9 cellular contexts compared by ENCODE assay signal in the genomic region with DNA sequence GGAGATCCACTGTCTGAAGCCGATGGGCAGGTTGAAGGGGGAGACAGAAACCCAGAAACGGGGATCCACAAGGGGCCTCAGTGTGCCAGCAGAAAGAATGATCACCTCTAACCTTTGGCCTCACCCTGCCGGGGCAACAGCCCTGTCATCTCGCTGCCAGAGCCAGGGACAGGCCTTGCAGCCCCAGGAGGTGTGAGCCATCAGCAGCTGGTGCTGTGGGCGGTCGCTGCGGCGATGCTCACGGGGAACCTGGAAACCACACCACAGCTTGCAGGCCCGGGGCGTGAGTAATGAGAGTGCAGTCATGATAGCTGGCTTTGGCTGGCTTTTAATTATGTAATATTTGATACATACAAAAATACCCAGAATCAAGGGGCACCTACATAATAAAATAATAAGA. TPM values are rescaled to one million over a fixed set of nuclear protein-coding genes. Genes with fewer than 3 reads are reported as not detected.
DNase-seq lines count a peak whose midpoint lies in the region; ATAC-seq and TF ChIP-seq lines count a peak whose summit lies in the region.
"Had no signal": no experiment of that assay in that cellular context is flagged by ENCODE, and none has a peak within 500 bp of the region (broad histone marks: within the 10 kb centered on the region; RNA-seq: fewer than 3 reads in every experiment).

No MANE protein-coding gene starts in this region.

- H3K4me3 ChIP-seq in HL-60 (replicated peaks; ENCODE audit: insufficient read depth, low read length) (no peak overlapping the region), fibroblast of the aortic adventitia (ENCODE audit: low read depth, low read length) (no peak overlapping the region)
- H3K4me3 ChIP-seq: SK-N-MC had no signal

- CTCF ChIA-PET in activated CD4-positive, alpha-beta memory T cell treated with anti-CD3 and anti-CD28 coated beads, Interleukin-2, amount 10 ng/mL, durations not matched to agents 7 days and 5 days (lab: Charles Lee): interaction anchor here (0.5 to 1.6 kb wide), 5 partner anchors 15 to 466 kb away, joined by 3 to 6 read pairs (median 3); no protein-coding TSS in a partner anchor

- TF ChIP-seq CTCF in HL-60 (IDR thresholded peaks at IDR 0.05; ENCODE audit: insufficient read depth, low read length): no peak
- TF ChIP-seq CTCF in fibroblast of the aortic adventitia (IDR thresholded peaks at IDR 0.05; ENCODE audit: insufficient read depth, low read length): no peak

- ATAC-seq in HG03097 (IDR thresholded peaks at IDR 0.05; ENCODE audit: low FRiP score, unreplicated experiment): no peak

- DNase-seq in NCI-H2227 (lab: John Stamatoyannopoulos, UW; ENCODE audit: unreplicated experiment) (peak; percentile 26), NCI-H2227 treated with DMSO at 0.1 percent for 48 hours (lab: John Stamatoyannopoulos, UW) (no peak), HL-60 (ENCODE audit: low read depth in 1 of 2, low spot score in 1 of 2) (peak; percentile 21 to 63), fibroblast of the aortic adventitia (ENCODE audit: low read depth) (peak; percentile 12), inferior parietal cortex (ENCODE audit: extremely low spot score) (no peak)
- peak; percentile 82 for DNase-seq in activated CD4-positive, alpha-beta memory T cell treated with anti-CD3 and anti-CD28 coated beads, Interleukin-2, amount 10 ng/mL, durations not matched to agents 7 days and 5 days
- DNase-seq in stimulated activated CD8-positive, alpha-beta memory T cell treated with anti-CD3 and anti-CD28 coated beads, Interleukin-4, amount 100 ng/mL, for 4 hours (ENCODE audit: low read depth in 2 of 2, low spot score in 1 of 2): peak; percentile 43 to 69

- POLR2A ChIA-PET in activated CD4-positive, alpha-beta memory T cell treated with anti-CD3 and anti-CD28 coated beads, Interleukin-2, amount 10 ng/mL, durations not matched to agents 7 days and 5 days (lab: Charles Lee): interaction anchor here (0.9 to 2.0 kb wide), 3 partner anchors 8 to 438 kb away, joined by 3 to 10 read pairs (median 3); no protein-coding TSS in a partner anchor

- H3K27ac Mint-ChIP-seq in activated CD4-positive, alpha-beta memory T cell treated with anti-CD3 and anti-CD28 coated beads, Interleukin-2, amount 10 ng/mL, durations not matched to agents 7 days and 5 days: no peak overlapping the region

- H3K27me3 Mint-ChIP-seq in activated CD4-positive, alpha-beta memory T cell treated with anti-CD3 and anti-CD28 coated beads, Interleukin-2, amount 10 ng/mL, durations not matched to agents 7 days and 5 days: peaks cover 11% of the 10 kb centered on the region

- H3K4me1 Mint-ChIP-seq in activated CD4-positive, alpha-beta memory T cell treated with anti-CD3 and anti-CD28 coated beads, Interleukin-2, amount 10 ng/mL, durations not matched to agents 7 days and 5 days: peaks cover 15% of the 10 kb centered on the region

- H3K9me3 Mint-ChIP-seq in activated CD4-positive, alpha-beta memory T cell treated with anti-CD3 and anti-CD28 coated beads, Interleukin-2, amount 10 ng/mL, durations not matched to agents 7 days and 5 days: peaks cover 17% of the 10 kb centered on the region

- peaks cover 17% of the 10 kb centered on the region for H3K36me3 Mint-ChIP-seq in activated CD4-positive, alpha-beta memory T cell treated with anti-CD3 and anti-CD28 coated beads, Interleukin-2, amount 10 ng/mL, durations not matched to agents 7 days and 5 days (ENCODE audit: low read depth)

- H3K27me3 ChIP-seq in HL-60 (ENCODE audit: insufficient read depth, poor library complexity, severe bottlenecking): no peaks in the 10 kb centered on the region

- no peak overlapping the region for H3K27ac ChIP-seq in HL-60 (replicated peaks)
- H3K27ac ChIP-seq: SK-N-MC had no signal

- H3K4me3 Mint-ChIP-seq in activated CD4-positive, alpha-beta memory T cell treated with anti-CD3 and anti-CD28 coated beads, Interleukin-2, amount 10 ng/mL, durations not matched to agents 7 days and 5 days: no peak overlapping the region

RNA-seq across cellular contexts. Expression of a gene that starts 4.7 kb away (rescaled TPM):
- 1 to 10 TPM; 8.8 to 9.5 TPM for total RNA-seq in activated CD4-positive, alpha-beta memory T cell treated with anti-CD3 and anti-CD28 coated beads, Interleukin-2, amount 10 ng/mL, durations not matched to agents 7 days and 5 days
- 24.9 and 50.9 TPM in 2 replicates for total RNA-seq in fibroblast of the aortic adventitia (ENCODE audit: low replicate concordance)

Comparison
In these comparisons a context has a peak if more than half of its experiments do, and no peak if none do; other contexts are left out.
1. DNase-seq: peak in NCI-H2227 (single experiment), HL-60 (2 of 2), activated CD4-positive, alpha-beta memory T cell treated with anti-CD3 and anti-CD28 coated beads, Interleukin-2, amount 10 ng/mL, durations not matched to agents 7 days and 5 days (single experiment), fibroblast of the aortic adventitia (single experiment) and stimulated activated CD8-positive, alpha-beta memory T cell treated with anti-CD3 and anti-CD28 coated beads, Interleukin-4, amount 100 ng/mL, for 4 hours (2 of 2); none in NCI-H2227 treated with DMSO at 0.1 percent for 48 hours (single experiment) and inferior parietal cortex (single experiment).